Comparison of ENCODE assay signal across 12 cellular contexts in genomic region chr19:40223135-40223822, GRCh38. TPM values are rescaled to one million over a fixed set of nuclear protein-coding genes. Genes with fewer than 3 reads are reported as not detected.
DNase-seq lines count a peak whose midpoint lies in the region; ATAC-seq and TF ChIP-seq lines count a peak whose summit lies in the region.
"Had no signal": no experiment of that assay in that cellular context is flagged by ENCODE, and none has a peak within 500 bp of the region (broad histone marks: within the 10 kb centered on the region; RNA-seq: fewer than 3 reads in every experiment).

No MANE protein-coding gene starts in this region.

- no peak overlapping the region for H3K4me3 Mint-ChIP-seq in T-helper 17 cell

- H3K56ac ChIP-seq in IMR-90 (ENCODE audit: extremely low read depth, insufficient read depth, low read length), result no peak overlapping the region

- peaks cover 71% of the 10 kb centered on the region for H3K27me3 Mint-ChIP-seq in T-helper 17 cell

- no peaks in the 10 kb centered on the region for H3K79me2 ChIP-seq in trophoblast cell (ENCODE audit: control insufficient read depth, insufficient read depth, low read length, poor library complexity)

- H3K79me1 ChIP-seq in IMR-90 (ENCODE audit: low read depth in 1 of 2, low read length in 2 of 2) (no peaks in the 10 kb centered on the region), trophoblast cell (ENCODE audit: low read length) (no peaks in the 10 kb centered on the region)

- no peak overlapping the region for H2BK12ac ChIP-seq in trophoblast cell (ENCODE audit: low read length)

- peaks cover 2% of the 10 kb centered on the region for H3K36me3 Mint-ChIP-seq in T-helper 17 cell (ENCODE audit: low read depth)

- H2BK20ac ChIP-seq in IMR-90 (ENCODE audit: low read depth, low read length), result no peak overlapping the region

- no peak for TF ChIP-seq POLR2A in IMR-90 (IDR thresholded peaks at IDR 0.05; ENCODE audit: low read depth, low read length)

- no peak overlapping the region for H3K27ac ChIP-seq in IMR-90 (ENCODE audit: insufficient read depth, low read length)
- no peak overlapping the region for H3K27ac ChIP-seq in trophoblast cell (ENCODE audit: low read depth, low read length)

- BruUV-seq in IMR-90 (replicated peaks; lab: Mats Ljungman, UMichigan), result no TSS peak

- no peaks in the 10 kb centered on the region for H4K20me1 ChIP-seq in IMR-90 (ENCODE audit: insufficient read depth, low read length)

- CTCF ChIA-PET in IMR-90 (lab: Yijun Ruan, JAX), result no interaction called here

- H3K23ac ChIP-seq in IMR-90 (ENCODE audit: low read depth, low read length) (no peak overlapping the region), trophoblast cell (ENCODE audit: low read length) (no peak overlapping the region)

- H2BK15ac ChIP-seq in IMR-90 (ENCODE audit: low read depth, low read length), result no peak overlapping the region

- in situ Hi-C loops in IMR-90 (cut with MboI; ENCODE audit: low sequenced_read_pairs), result loop anchor here (5.0 kb wide), 1 partner anchor 81 kb away; no protein-coding TSS in a partner anchor

- no peak overlapping the region for H4K12ac ChIP-seq in trophoblast cell (ENCODE audit: low read depth, low read length)

- H2AK5ac ChIP-seq in IMR-90 (ENCODE audit: low read depth, low read length) (no peak overlapping the region), trophoblast cell (ENCODE audit: low read length) (no peak overlapping the region)

- intact Hi-C loops in IMR-90 (cut with micrococcal nuclease), result no loop called here

- H3K4me3 ChIP-seq in IMR-90 (ENCODE audit: insufficient read depth, low read depth, low read length) (no peak overlapping the region), trophoblast cell (ENCODE audit: low read depth, low read length) (no peak overlapping the region)

- no peak overlapping the region for H2BK120ac ChIP-seq in IMR-90 (ENCODE audit: low read depth, low read length)
- no peak overlapping the region for H2BK120ac ChIP-seq in trophoblast cell (ENCODE audit: insufficient read depth, low read length, poor library complexity)

- H3K27ac Mint-ChIP-seq in T-helper 17 cell, result no peak overlapping the region
- H3K27ac Mint-ChIP-seq: activated T-cell treated with anti-CD3 and anti-CD28 coated beads, Interleukin-2, amount 50 U/mL, for 72 hours had no signal

- H2BK5ac ChIP-seq in IMR-90 (ENCODE audit: low read depth, low read length, poor library complexity, severe bottlenecking) (no peak overlapping the region), trophoblast cell (ENCODE audit: low read depth, low read length, poor library complexity) (no peak overlapping the region)

- H3K27me3 ChIP-seq in IMR-90 (ENCODE audit: control insufficient read depth, insufficient read depth, low read length), result no peaks in the 10 kb centered on the region
- H3K27me3 ChIP-seq in trophoblast cell (ENCODE audit: insufficient read depth, low read length), result peaks cover 8% of the 10 kb centered on the region

- no peak overlapping the region for H2AK9ac ChIP-seq in IMR-90 (replicated peaks; ENCODE audit: low read depth, low read length, poor library complexity)

- H3K36me3 ChIP-seq in IMR-90 (ENCODE audit: control insufficient read depth, insufficient read depth, low read length) (no peaks in the 10 kb centered on the region), trophoblast cell (ENCODE audit: control insufficient read depth in 1 of 2, insufficient read depth in 2 of 2, low read length in 2 of 2) (no peaks in the 10 kb centered on the region)

- no peak overlapping the region; the same call in 1 of the 2 replicates for H3K4me2 ChIP-seq in IMR-90 (ENCODE audit: low read depth, low read length)
- no peak overlapping the region for H3K4me2 ChIP-seq in trophoblast cell (ENCODE audit: low read length)

- H4K8ac ChIP-seq in IMR-90 (ENCODE audit: low read depth in 2 of 2, low read length in 2 of 2), result no peak overlapping the region
- no peak overlapping the region for H4K8ac ChIP-seq in trophoblast cell (ENCODE audit: low read depth, low read length)

- H3K9me1 ChIP-seq in IMR-90 (ENCODE audit: insufficient read depth, low read length), result peaks cover 16% of the 10 kb centered on the region

- H3K18ac ChIP-seq in IMR-90 (ENCODE audit: low read depth, low read length) (no peak overlapping the region), trophoblast cell (ENCODE audit: low read length) (no peak overlapping the region)

- POLR2A ChIA-PET in IMR-90 (lab: Charles Lee; ENCODE audit: unreplicated experiment), result no interaction called here

- dilution Hi-C loops in IMR-90 (cut with HindIII; ENCODE audit: low sequenced_read_pairs, unreplicated experiment), result no loop called here

- H3K4ac ChIP-seq in IMR-90 (ENCODE audit: low read depth, low read length), result no peak overlapping the region
- no peak overlapping the region for H3K4ac ChIP-seq in trophoblast cell (ENCODE audit: low read depth, low read length)

- H2AFZ ChIP-seq in IMR-90 (replicated peaks; ENCODE audit: low read length, poor library complexity) (peak overlapping the region; percentile 47), trophoblast cell (ENCODE audit: insufficient read depth, low read length, poor library complexity) (no peak overlapping the region)

- H3K4me1 ChIP-seq in IMR-90 (ENCODE audit: control insufficient read depth, insufficient read depth, low read length), result peaks cover 5% of the 10 kb centered on the region; the same call in 1 of the 2 replicates
- no peaks in the 10 kb centered on the region for H3K4me1 ChIP-seq in trophoblast cell (ENCODE audit: control insufficient read depth in 1 of 2, insufficient read depth in 2 of 2, low read length in 2 of 2)

- H4K91ac ChIP-seq in IMR-90 (ENCODE audit: insufficient read depth, low read depth, low read length) (no peak overlapping the region), trophoblast cell (ENCODE audit: low read depth, low read length) (no peak overlapping the region)

- TF ChIP-seq CTCF in IMR-90 (conservative IDR thresholded peaks at IDR 0.05; ENCODE audit: low read depth, low read length), result no peak

- no peaks in the 10 kb centered on the region for H3K9me3 ChIP-seq in IMR-90 (ENCODE audit: control insufficient read depth, insufficient read depth, low read length)
- H3K9me3 ChIP-seq in T-helper 17 cell (ENCODE audit: control insufficient read depth, low read length, poor library complexity, severe bottlenecking), result no peaks in the 10 kb centered on the region
- no peaks in the 10 kb centered on the region for H3K9me3 ChIP-seq in trophoblast cell (ENCODE audit: insufficient read depth, low read depth, low read length)

- TF ChIP-seq RAD21 in IMR-90 (IDR thresholded peaks at IDR 0.05; ENCODE audit: low read length), result no peak

- H3K4me1 Mint-ChIP-seq in T-helper 17 cell, result peaks cover 12% of the 10 kb centered on the region

- no peak overlapping the region for H4K5ac ChIP-seq in IMR-90 (ENCODE audit: low read depth, low read length)

- 13% methylated on average over 12 of the region's 48 CpGs; no CpG with 5 or more reads in 1 of the 2 experiments for WGBS in IMR-90 (ENCODE audit: extremely low coverage in 2 of 2, insufficient read length in 1 of 2), 2 experiments
- no CpG with 5 or more reads among the region's 48 CpGs for WGBS in trophoblast cell (ENCODE audit: extremely low coverage, insufficient coverage, insufficient read length)

- no peak for ATAC-seq in IMR-90 (ENCODE audit: low read depth)
- peak; percentile 17 for ATAC-seq in T-helper 17 cell
- ATAC-seq in GM19455 (IDR thresholded peaks at IDR 0.05; ENCODE audit: unreplicated experiment), result no peak
- ATAC-seq: sciatic nerve had no signal

- no peak for DNase-seq in IMR-90
- peak in 2 of 3 donors; percentile 30 to 36 for DNase-seq in T-helper 17 cell
- DNase-seq in effector CD4-positive, alpha-beta T cell, result peak; percentile 14
- peak; percentile 11 to 44 for DNase-seq in trophoblast cell
- DNase-seq in DMS79 treated with DMSO at 0.1 percent for 48 hours (lab: John Stamatoyannopoulos, UW), result no peak
- no peak for DNase-seq in NCI-H446 treated with DMSO at 0.1 percent for 48 hours (lab: John Stamatoyannopoulos, UW)
- DNase-seq: cerebellar nuclear complex, Kasumi-1, NCI-H510A treated with DMSO at 0.1 percent for 48 hours had no signal

- H3K14ac ChIP-seq in IMR-90 (replicated peaks; ENCODE audit: low read depth, low read length) (no peak overlapping the region), trophoblast cell (ENCODE audit: low read length) (no peak overlapping the region)

- no peak overlapping the region for H3K9ac ChIP-seq in IMR-90 (ENCODE audit: low read depth, low read length)
- no peak overlapping the region for H3K9ac ChIP-seq in trophoblast cell (ENCODE audit: low read length)

TF ChIP-seq in IMR-90, 13 proteins besides CTCF, POLR2A, EP300 and RAD21:
- TF ChIP-seq SMC3 (IDR thresholded peaks at IDR 0.05; ENCODE audit: low read depth, low read length), result no peak

RNA-seq across cellular contexts. Expression of gene CCNP, which starts 3.2 kb away (rescaled TPM):
- total RNA-seq in IMR-90 (2012; rRNA removed) (under 0.01 TPM in 2 replicates), T-helper 17 cell (1 to 10 TPM in 1 of 2 donors, under 1 TPM in 1; 0.77 to 1.5 TPM)
- 0.17 and 0.21 TPM in 2 replicates for polyA plus RNA-seq in IMR-90 (2012; rRNA removed)
- polyA plus RNA-seq in IMR-90 (2012; cell fraction: cytosol; rRNA removed), result 0.17 and 0.42 TPM in 2 replicates
- polyA plus RNA-seq in IMR-90 (2012; cell fraction: nucleus; rRNA removed; ENCODE audit: low replicate concordance), result 1.5 and 3.1 TPM in 2 replicates
- polyA plus RNA-seq in trophoblast cell (2013), result 0.46 and 0.49 TPM in 2 replicates

RNA-seq across cellular contexts. Expression of gene TTC9B, which starts 5.1 kb away (rescaled TPM):
- total RNA-seq in IMR-90 (2012; rRNA removed), result not detected in 2 replicates
- not detected in 2 replicates for polyA plus RNA-seq in IMR-90 (2012; rRNA removed)
- polyA plus RNA-seq in IMR-90 (2012; cell fraction: cytosol; rRNA removed), result not detected in 2 replicates
- 0.03 and 0.13 TPM in 2 replicates for polyA plus RNA-seq in IMR-90 (2012; cell fraction: nucleus; rRNA removed; ENCODE audit: low replicate concordance)
- total RNA-seq in T-helper 17 cell, result not detected
- not detected in 2 replicates for polyA plus RNA-seq in trophoblast cell (2013)
- total RNA-seq: activated T-cell treated with anti-CD3 and anti-CD28 coated beads, Interleukin-2, amount 50 U/mL, for 72 hours; sciatic nerve had no signal

RNA-seq across cellular contexts. Expression of gene MAP3K10, which starts 32.1 kb away (rescaled TPM):
- total RNA-seq in IMR-90 (2012; rRNA removed), result 1.4 and 1.8 TPM in 2 replicates
- polyA plus RNA-seq in IMR-90 (2012; rRNA removed), result 5.5 and 6.4 TPM in 2 replicates
- polyA plus RNA-seq in IMR-90 (2012; cell fraction: cytosol; rRNA removed), result 3.1 and 5.2 TPM in 2 replicates
- polyA plus RNA-seq in IMR-90 (2012; cell fraction: nucleus; rRNA removed; ENCODE audit: low replicate concordance), result 32.7 and 58.4 TPM in 2 replicates
- total RNA-seq in T-helper 17 cell, result 10 to 100 TPM; 20.7 to 28.5 TPM
- polyA plus RNA-seq in trophoblast cell (2013), result 4.5 and 4.6 TPM in 2 replicates

Comparison
In these comparisons a context has a peak if more than half of its experiments do, and no peak if none do; other contexts are left out.
1. DNase-seq: peak in T-helper 17 cell (2 of 3), effector CD4-positive, alpha-beta T cell (single experiment) and trophoblast cell (2 of 2); none in IMR-90 (single experiment), DMS79 treated with DMSO at 0.1 percent for 48 hours (single experiment) and NCI-H446 treated with DMSO at 0.1 percent for 48 hours (single experiment).